26 cellular contexts compared by ENCODE assay signal in the genomic region with DNA sequence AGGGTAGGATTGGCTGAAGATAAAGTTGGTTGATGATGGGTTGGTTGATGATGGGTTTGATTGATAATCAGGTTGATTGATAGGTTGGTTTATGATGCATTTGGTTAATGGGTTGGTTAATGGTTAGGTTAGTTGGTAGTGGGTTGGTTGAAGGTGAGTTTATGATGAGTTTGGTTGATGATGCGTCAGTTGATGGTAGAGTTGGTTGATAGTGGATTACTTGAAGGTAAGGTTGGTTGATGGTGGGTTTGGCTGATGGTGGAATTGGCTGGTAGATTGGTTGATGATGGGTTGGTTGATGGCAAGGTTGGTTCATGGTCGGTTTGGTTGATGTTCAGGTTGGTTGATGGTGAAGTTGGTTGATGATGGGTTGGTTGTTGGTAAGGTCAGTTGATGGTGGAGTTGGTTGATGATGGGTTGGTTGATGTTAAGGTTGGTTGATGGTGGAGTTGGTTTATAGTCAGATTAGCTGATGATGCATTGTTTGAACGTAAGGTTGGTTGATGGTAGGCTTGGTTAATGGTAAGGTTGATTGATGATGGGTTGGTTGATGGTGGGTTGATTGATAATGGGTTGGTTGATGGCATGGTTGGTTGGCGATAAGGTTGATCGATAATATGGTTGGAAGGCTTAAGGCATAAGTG.
"Had no signal": no experiment of that assay in that cellular context is flagged by ENCODE, and none has a peak within 500 bp of the region (broad histone marks: within the 10 kb centered on the region; RNA-seq: fewer than 3 reads in every experiment).

No MANE protein-coding gene starts in this region.

- H3K36me3 ChIP-seq: cardiac muscle cell, gastrocnemius medialis, neural progenitor cell, transverse colon had no signal

- DNase-seq: activated CD4-positive, alpha-beta T cell treated with anti-CD3 and anti-CD28 coated beads, Interleukin-2, amount 50 U/mL, for 4 hours; activated CD4-positive, CD25-positive, alpha-beta regulatory T cell; activated naive CD4-positive, alpha-beta T cell treated with Interleukin-2 at 50 U/mL for 16 hours; anterior cingulate cortex; cortex of kidney; effector memory CD8-positive, alpha-beta T cell; erythroblast; gastrocnemius medialis; hypothalamus; kidney glomerular epithelial cell; mesenchymal stem cell; natural killer cell; occipital lobe; stimulated activated CD4-positive, alpha-beta T cell treated with anti-CD3 and anti-CD28 coated beads, Interleukin-2, amount 100 ng/mL, for 48 hours; stimulated activated naive CD4-positive, alpha-beta T cell treated with Interleukin-2 at 50 U/mL for 16 hours; transverse colon had no signal

- H3K27me3 ChIP-seq: body of pancreas, cardiac muscle cell, gastrocnemius medialis, neural progenitor cell, right atrium auricular region, transverse colon had no signal

- H3K4me3 ChIP-seq: body of pancreas, cardiac muscle cell, gastrocnemius medialis, lower lobe of right lung, neural progenitor cell, right atrium auricular region, transverse colon had no signal

- H3K4me2 ChIP-seq: neural progenitor cell had no signal

- H3K9me3 Mint-ChIP-seq: activated T-helper 2 cell treated with anti-CD3 and anti-CD28 coated beads, Interferon-gamma antibody, Interleukin-2, Interleukin-4, amounts not matched to agents 10 μg/mL and 5 μg/mL and 100 μg/mL, durations not matched to agents 14 hours and 24 hours and 36 hours; effector memory CD8-positive, alpha-beta T cell; natural killer cell; T-cell had no signal

- H2AFZ ChIP-seq: neural progenitor cell had no signal

- H3K9ac ChIP-seq: neural progenitor cell had no signal

- H3K4me3 Mint-ChIP-seq: activated CD4-positive, alpha-beta T cell treated with anti-CD3 and anti-CD28 coated beads for 36 hours; activated naive CD8-positive, alpha-beta T cell; effector memory CD8-positive, alpha-beta T cell; natural killer cell; neural progenitor cell; T-cell had no signal

- H3K27me3 Mint-ChIP-seq: activated naive CD8-positive, alpha-beta T cell; effector memory CD8-positive, alpha-beta T cell had no signal

- ATAC-seq: activated CD4-positive, alpha-beta T cell treated with anti-CD3 and anti-CD28 coated beads for 36 hours; body of pancreas; effector memory CD8-positive, alpha-beta T cell; gastrocnemius medialis; left lobe of liver; lower lobe of right lung; natural killer cell; T-cell had no signal

- H3K36me3 Mint-ChIP-seq: activated naive CD8-positive, alpha-beta T cell; natural killer cell; neural progenitor cell; T-cell had no signal

- H3K27ac Mint-ChIP-seq: activated CD4-positive, alpha-beta T cell treated with anti-CD3 and anti-CD28 coated beads for 36 hours; activated naive CD8-positive, alpha-beta T cell; activated T-helper 2 cell treated with anti-CD3 and anti-CD28 coated beads, Interferon-gamma antibody, Interleukin-2, Interleukin-4, amounts not matched to agents 10 μg/mL and 5 μg/mL and 100 μg/mL, durations not matched to agents 14 hours and 24 hours and 36 hours; effector memory CD8-positive, alpha-beta T cell; natural killer cell; neural progenitor cell; T-cell had no signal

- H3K9me3 ChIP-seq: body of pancreas, gastrocnemius medialis, lower lobe of right lung, right atrium auricular region, transverse colon had no signal

- H3K27ac ChIP-seq: body of pancreas, cardiac muscle cell, gastrocnemius medialis, lower lobe of right lung, neural progenitor cell, right atrium auricular region, transverse colon had no signal
